8 cellular contexts compared by ENCODE assay signal in the genomic region with DNA sequence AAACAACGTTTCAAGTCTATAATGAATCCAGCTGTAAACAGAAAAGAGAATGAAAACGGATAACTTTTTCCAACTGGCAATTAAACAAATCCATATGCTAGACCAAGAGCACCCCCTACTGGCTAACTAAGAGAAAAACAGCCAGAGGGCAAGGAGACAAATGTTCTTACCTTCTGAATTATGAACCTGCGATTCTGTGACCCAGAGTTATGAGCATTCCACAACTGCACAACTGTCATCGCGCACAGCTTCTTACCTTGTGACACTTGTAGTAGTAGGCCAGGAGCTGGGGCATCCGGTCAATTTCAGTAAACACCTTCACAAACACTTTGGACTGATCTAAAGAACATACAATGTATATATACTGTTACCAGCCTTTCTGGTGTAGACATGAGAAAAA. TPM values are rescaled to one million over a fixed set of nuclear protein-coding genes. Genes with fewer than 3 reads are reported as not detected.
DNase-seq lines count a peak whose midpoint lies in the region; ATAC-seq, FAIRE-seq and TF ChIP-seq lines count a peak whose summit lies in the region.

No MANE protein-coding gene starts in this region.

- H3F3A ChIP-seq in MM.1S (ENCODE audit: insufficient read depth, low read length): no peaks in the 10 kb centered on the region

- no peaks in the 10 kb centered on the region for H3K4me1 ChIP-seq in cardiac muscle cell (ENCODE audit: low read depth)
- H3K4me1 ChIP-seq in MM.1S (ENCODE audit: low read length): peaks cover 21% of the 10 kb centered on the region
- peaks cover 3% of the 10 kb centered on the region for H3K4me1 ChIP-seq in Panc1 (ENCODE audit: control insufficient read depth, insufficient read depth, low read length)
- no peaks in the 10 kb centered on the region for H3K4me1 ChIP-seq in H1 (replicated peaks in 1 of 4; ENCODE audit: control insufficient read depth in 3 of 4, insufficient read depth in 4 of 4, low read length in 3 of 4)

- in situ Hi-C loops in Panc1 (cut with HindIII; ENCODE audit: low pct_unique_long_range_greater_than_20kb, low sequenced_read_pairs): no loop called here

- H2BK5ac ChIP-seq in H1 (ENCODE audit: low read depth, low read length): no peak overlapping the region

- H4K91ac ChIP-seq in H1 (replicated peaks; ENCODE audit: insufficient read length, low read length): no peak overlapping the region

- H3K36me3 ChIP-seq in cardiac muscle cell: peaks cover 18% of the 10 kb centered on the region
- H3K36me3 ChIP-seq in MM.1S (replicated peaks; ENCODE audit: insufficient read depth, low read length): no peaks in the 10 kb centered on the region
- H3K36me3 ChIP-seq in Panc1 (ENCODE audit: control insufficient read depth, insufficient read depth, low read length): no peaks in the 10 kb centered on the region
- H3K36me3 ChIP-seq in H1 (ENCODE audit: control insufficient read depth in 2 of 4, insufficient read depth in 4 of 4, low read length in 3 of 4): peaks cover 0 to 13% (median 7%) of the 10 kb centered on the region in 4 experiments; a peak in 3 of 8 replicates

- H3K23ac ChIP-seq in H1 (ENCODE audit: insufficient read length): no peak overlapping the region

- TF ChIP-seq CTCF in cardiac muscle cell (IDR thresholded peaks at IDR 0.05; ENCODE audit: low read depth, low read length): peak; percentile 82
- TF ChIP-seq CTCF in MM.1S (IDR thresholded peaks at IDR 0.05; ENCODE audit: low read length): peak; percentile 87
- TF ChIP-seq CTCF in Panc1 (IDR thresholded peaks at IDR 0.05): peak; percentile 83
- TF ChIP-seq CTCF in H1 (IDR thresholded peaks at IDR 0.05; ENCODE audit: control extremely low read depth in 1 of 3, insufficient read depth in 1 of 3, low read depth in 1 of 3, low read length in 3 of 3): peak in 2 of 3 experiments; percentile 75 to 78; a peak in 3 of 4 replicates

- no peak overlapping the region for H3K4ac ChIP-seq in H1 (replicated peaks; ENCODE audit: insufficient read length, low read depth, low read length)

- no peak overlapping the region for H2BK120ac ChIP-seq in H1 (replicated peaks; ENCODE audit: low read depth, low read length)

- no peak overlapping the region for H3K14ac ChIP-seq in H1 (ENCODE audit: insufficient read length)

- no peaks in the 10 kb centered on the region for H3K79me1 ChIP-seq in H1 (ENCODE audit: low read depth, low read length)

- WGBS in H1 (ENCODE audit: extremely low coverage in 1 of 2, insufficient coverage in 1 of 2, insufficient read length in 1 of 2, insufficient replicate concordance in 2 of 2, low coverage in 1 of 2, low lambda C conversion rate in 2 of 2, missing lambda C conversion rate in 1 of 2), 2 experiments: 33% methylated on average over 6 of the region's 6 CpGs; no CpG with 5 or more reads in 1 of the 2 experiments

- H3K79me2 ChIP-seq in MM.1S (ENCODE audit: low read length) (no peaks in the 10 kb centered on the region), H1 (ENCODE audit: control insufficient read depth in 1 of 2, insufficient read depth in 2 of 2, low read length in 2 of 2) (no peaks in the 10 kb centered on the region)

- ATAC-seq in Right ventricle myocardium inferior (no peak), Panc1 (peak; percentile 55; the same call in 1 of the 2 replicates), GM21423 (IDR thresholded peaks at IDR 0.05; ENCODE audit: unreplicated experiment) (no peak), GM21825 (IDR thresholded peaks at IDR 0.05; ENCODE audit: unreplicated experiment) (no peak)

- H3K9ac ChIP-seq in MM.1S (ENCODE audit: low read length) (no peak overlapping the region), H1 (replicated peaks in 1 of 4; ENCODE audit: extremely low read depth in 1 of 4, low read depth in 3 of 4, low read length in 3 of 4) (no peak overlapping the region)

- no peak overlapping the region for H3K18ac ChIP-seq in H1 (ENCODE audit: extremely low read depth, low read length)

- CTCF ChIA-PET in Panc1 (lab: Charles Lee) (interaction anchor here (0.6 to 2.3 kb wide), 4 partner anchors 10 to 253 kb away, joined by 3 to 10 read pairs (median 7); no protein-coding TSS in a partner anchor), H1 (lab: Charles Lee; ENCODE audit: partially characterized antibody) (interaction anchor here (0.5 to 6.2 kb wide), 62 partner anchors 9 to 530 kb away, joined by 3 to 178 read pairs (median 6); a partner anchor contains a TSS)

- no peaks in the 10 kb centered on the region for H3K23me2 ChIP-seq in H1 (ENCODE audit: low read depth, low read length)

- no peak overlapping the region for H3K27ac ChIP-seq in cardiac muscle cell
- no peak overlapping the region for H3K27ac ChIP-seq in MM.1S (ENCODE audit: low read length)
- H3K27ac ChIP-seq in Panc1 (ENCODE audit: low read length): no peak overlapping the region; the same call in 1 of the 2 replicates
- H3K27ac ChIP-seq in H1 (ENCODE audit: low read depth, low read length): no peak overlapping the region

- TF ChIP-seq POLR2A in H1 (IDR thresholded peaks at IDR 0.05; ENCODE audit: control extremely low read depth in 1 of 2, low read depth in 2 of 2, low read length in 2 of 2): no peak

- no peaks in the 10 kb centered on the region for H3K9me3 ChIP-seq in cardiac muscle cell (ENCODE audit: low read depth)
- H3K9me3 ChIP-seq in MM.1S (replicated peaks; ENCODE audit: insufficient read depth, low read length): no peaks in the 10 kb centered on the region
- H3K9me3 ChIP-seq in Panc1 (ENCODE audit: control insufficient read depth, insufficient read depth, low read depth, low read length): no peaks in the 10 kb centered on the region
- H3K9me3 ChIP-seq in H1 (ENCODE audit: insufficient read depth in 2 of 2, low read depth in 1 of 2, low read length in 1 of 2): no peaks in the 10 kb centered on the region

- intact Hi-C loops in Right ventricle myocardium inferior (cut with DNase I) (loop anchor here (1.0 to 10.0 kb wide), 2 partner anchors 252 to 360 kb away; a partner anchor contains a TSS), Panc1 (cut with micrococcal nuclease; ENCODE audit: unreplicated experiment) (loop anchor here (10.0 kb wide), 1 partner anchor 140 kb away; no protein-coding TSS in a partner anchor)

- H2BK15ac ChIP-seq in H1 (ENCODE audit: low read length): no peak overlapping the region

- no peak for FAIRE-seq in H1 (lab: Jason Lieb, UNC)

- H3K4me2 ChIP-seq in MM.1S (ENCODE audit: low read depth, low read length) (peak overlapping the region; percentile 8; the same call in 1 of the 2 replicates), H1 (ENCODE audit: insufficient read depth in 1 of 2, low read depth in 2 of 2, low read length in 2 of 2) (no peak overlapping the region)

- H2BK20ac ChIP-seq in H1 (ENCODE audit: low read length): no peak overlapping the region

- H3K9me2 ChIP-seq in MM.1S (replicated peaks; ENCODE audit: insufficient read depth, low read length): no peaks in the 10 kb centered on the region

- POLR2A ChIA-PET in Panc1 (lab: Charles Lee): no interaction called here
- POLR2A ChIA-PET in H1 (lab: Charles Lee; ENCODE audit: partially characterized antibody): interaction anchor here (1.2 to 1.4 kb wide), 2 partner anchors 19 to 26 kb away, joined by 3 read pairs; a partner anchor contains a TSS

- no TSS peak for BruUV-seq in Panc1 (replicated peaks; lab: Mats Ljungman, UMichigan)

- H2AFZ ChIP-seq in MM.1S (ENCODE audit: low read length): no peak overlapping the region
- H2AFZ ChIP-seq in H1 (ENCODE audit: low read length): no peak overlapping the region

- H3K27me3 ChIP-seq in cardiac muscle cell (no peaks in the 10 kb centered on the region), MM.1S (replicated peaks; ENCODE audit: insufficient read depth, low read length) (no peaks in the 10 kb centered on the region), Panc1 (ENCODE audit: control insufficient read depth, insufficient read depth, low read length) (no peaks in the 10 kb centered on the region), H1 (replicated peaks in 1 of 4; ENCODE audit: control insufficient read depth in 3 of 4, extremely low read depth in 1 of 4, insufficient read depth in 3 of 4, low read length in 3 of 4) (no peaks in the 10 kb centered on the region)

- no peak overlapping the region for H2AK5ac ChIP-seq in H1 (ENCODE audit: low read depth, low read length)

- H4K5ac ChIP-seq in H1 (ENCODE audit: insufficient read length, low read depth, low read length): no peak overlapping the region

- H4K20me1 ChIP-seq in MM.1S (ENCODE audit: insufficient read depth, low read length) (no peaks in the 10 kb centered on the region), H1 (replicated peaks in 1 of 2; ENCODE audit: control insufficient read depth in 1 of 2, insufficient read depth in 2 of 2, low read length in 2 of 2) (no peaks in the 10 kb centered on the region)

- no peak overlapping the region for H3K56ac ChIP-seq in H1 (replicated peaks; ENCODE audit: insufficient read length, low read depth, low read length)

- H3K4me3 ChIP-seq in cardiac muscle cell (no peak overlapping the region), MM.1S (ENCODE audit: low read length) (no peak overlapping the region), Panc1 (ENCODE audit: low read depth in 2 of 2, low read length in 2 of 2) (no peak overlapping the region), H1 (ENCODE audit: extremely low read depth in 1 of 4, insufficient read depth in 2 of 4, low read depth in 3 of 4, low read length in 4 of 4) (no peak overlapping the region)

- H4K8ac ChIP-seq in H1 (ENCODE audit: extremely low read depth, insufficient read depth, low read length): no peak overlapping the region

- TF ChIP-seq EP300 in H1 (IDR thresholded peaks at IDR 0.05; ENCODE audit: borderline replicate concordance in 1 of 2, low read depth in 2 of 2, low read length in 2 of 2): no peak

- no peak overlapping the region for H2BK12ac ChIP-seq in H1 (ENCODE audit: low read depth, low read length)

- peak; percentile 88 to 91 for TF ChIP-seq RAD21 in H1 (IDR thresholded peaks at IDR 0.05 in 1 of 2, conservative IDR thresholded peaks at IDR 0.05 in 1 of 2; ENCODE audit: low read depth in 2 of 2, low read length in 2 of 2)

- DNase-seq in cardiac muscle cell (ENCODE audit: low read depth in 1 of 2, low spot score in 1 of 2): peak; percentile 71 to 84
- no peak for DNase-seq in Right ventricle myocardium inferior (ENCODE audit: missing footprints)
- peak; percentile 77 for DNase-seq in MM.1S
- peak; percentile 61 for DNase-seq in Panc1 (ENCODE audit: low read depth, low spot score)
- no peak for DNase-seq in H1 (ENCODE audit: low read depth in 1 of 2, low spot score in 2 of 2)
- DNase-seq in midbrain (lab: John Stamatoyannopoulos, UW): peak; percentile 47

RNA-seq across cellular contexts. Expression of a gene that starts 18.6 kb away (rescaled TPM):
- total RNA-seq in cardiac muscle cell (9.7 and 23.5 TPM in 2 replicates), Right ventricle myocardium inferior (9.8 TPM), Panc1 (2021; ENCODE audit: unreplicated experiment) (25.3 TPM)
- polyA plus RNA-seq in cardiac muscle cell (10.6 and 11.9 TPM in 2 replicates), H1 (2011; rRNA removed) (40.4 and 56.6 TPM in 2 replicates)
- polyA plus RNA-seq in Panc1 (2012; ENCODE audit: insufficient read length): 29.8 TPM
- total RNA-seq in H1 (2021; fragmentation: NEBNext Ultra II Directional; extraction: Animal tissue kit (Norgen Biotek cat#: 25700)): 17.2 TPM in 2 replicates
- 35.2 TPM for polyA plus RNA-seq in H1 (2011; cell fraction: cytosol; rRNA removed)
- polyA plus RNA-seq in H1 (2011; cell fraction: nucleus; rRNA removed): 42.5 TPM
- polyA plus RNA-seq in H1 (2012, experiment 1 of 2): 19.9 to 21.8 TPM (median 20.7 TPM) in 4 replicates
- polyA plus RNA-seq in H1 (2012, experiment 2 of 2): 11.3 TPM
- 11.4 TPM for polyA plus RNA-seq in H1 (2013, experiment 1 of 2)
- 10.4 TPM for polyA plus RNA-seq in H1 (2013, experiment 2 of 2)
- polyA minus RNA-seq in H1 (2011; rRNA and poly(A)+ RNA removed): 28.6 and 31.0 TPM in 2 replicates
- 15.6 TPM for polyA minus RNA-seq in H1 (2011; cell fraction: cytosol; rRNA and poly(A)+ RNA removed)
- 17.7 TPM for polyA minus RNA-seq in H1 (2011; cell fraction: nucleus; rRNA and poly(A)+ RNA removed)

Comparison
In these comparisons a context has a peak if more than half of its experiments do, and no peak if none do; other contexts are left out.
1. DNase-seq: peak in cardiac muscle cell (2 of 2), MM.1S (single experiment), Panc1 (single experiment) and midbrain (single experiment); none in Right ventricle myocardium inferior (single experiment) and H1 (0 of 2).
2. Peak in every context shown above with its lines, with median percentiles within 50 percentile points of each other: CTCF ChIP-seq.